8 cellular contexts compared by ENCODE assay signal in the genomic region with DNA sequence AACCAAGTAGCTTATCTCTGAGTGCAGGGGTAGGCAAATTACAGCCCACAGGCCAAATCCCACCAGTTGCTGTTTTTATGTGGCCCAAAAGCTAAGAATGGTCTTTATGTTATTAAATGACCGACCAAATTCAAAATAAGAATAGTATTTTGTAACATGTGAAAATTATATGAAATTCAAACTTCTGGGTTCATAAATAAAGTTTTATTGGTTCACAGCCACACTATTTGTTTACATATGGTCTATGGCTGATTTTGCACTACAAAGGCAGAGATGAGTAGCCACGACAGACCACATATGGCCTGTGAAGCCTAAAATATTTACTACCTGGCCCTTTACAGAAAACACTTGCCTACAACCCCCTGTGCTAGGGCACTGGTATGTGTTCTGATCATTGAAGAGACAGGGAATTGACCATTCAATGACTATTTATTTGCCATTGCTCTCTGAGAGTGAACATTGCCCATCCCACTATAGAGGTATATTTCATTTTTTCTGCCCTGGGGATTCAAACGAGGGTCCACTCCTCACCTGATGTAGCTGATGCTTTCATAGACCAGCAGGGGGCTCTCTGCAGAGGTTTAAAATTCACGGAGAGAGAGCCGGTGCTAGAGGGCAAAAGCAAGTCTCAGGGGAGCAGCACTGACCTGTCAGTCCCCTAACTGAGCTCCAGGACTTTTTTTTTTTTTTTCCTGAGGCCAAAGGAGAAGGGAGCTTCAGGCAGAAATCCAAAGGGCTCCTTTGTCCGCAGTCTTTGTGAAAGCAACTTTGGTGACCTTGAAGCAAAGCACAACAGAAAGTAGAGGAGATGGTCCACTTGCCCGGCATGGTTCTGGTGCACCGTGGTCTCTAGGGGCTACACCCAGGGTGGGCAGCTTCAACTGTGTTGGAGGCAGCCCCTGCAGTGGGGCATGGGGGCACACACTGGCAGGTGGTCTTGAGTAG. TPM values are rescaled to one million over a fixed set of nuclear protein-coding genes. Genes with fewer than 3 reads are reported as not detected.
DNase-seq lines count a peak whose midpoint lies in the region; ATAC-seq and TF ChIP-seq lines count a peak whose summit lies in the region.

No MANE protein-coding gene starts in this region.

- POLR2A ChIA-PET in activated CD4-positive, alpha-beta T cell treated with anti-CD3 and anti-CD28 coated beads for 36 hours (lab: Charles Lee) = interaction anchor here (1.0 kb wide), 1 partner anchor 79 kb away, joined by 5 read pairs; no protein-coding TSS in a partner anchor

- intact Hi-C loops in activated CD4-positive, alpha-beta T cell treated with anti-CD3 and anti-CD28 coated beads for 36 hours (cut with DNase I, micrococcal nuclease) = loop anchor here (1.0 kb wide), 1 partner anchor 79 kb away; no protein-coding TSS in a partner anchor
- intact Hi-C loops in uterus (cut with DNase I; ENCODE audit: low total_unique reads) = no loop called here

- H3K36me3 ChIP-seq in uterus = no peaks in the 10 kb centered on the region

- H3K9me3 ChIP-seq in T-helper 17 cell (ENCODE audit: control insufficient read depth, low read length, poor library complexity, severe bottlenecking) = no peaks in the 10 kb centered on the region
- H3K9me3 ChIP-seq in uterus = no peaks in the 10 kb centered on the region

- peak; percentile 55 for DNase-seq in activated CD4-positive, alpha-beta T cell treated with anti-CD3 and anti-CD28 coated beads for 36 hours
- DNase-seq in activated CD4-positive, alpha-beta T cell treated with anti-CD3 and anti-CD28 coated beads for 1 hour = no peak
- DNase-seq in NCI-H1092 treated with DMSO at 0.1 percent for 48 hours (lab: John Stamatoyannopoulos, UW) = peak; percentile 73
- peak in 1 of 3 donors; percentile 25 for DNase-seq in T-helper 17 cell
- DNase-seq in cerebellar cortex (ENCODE audit: low spot score) = peak; percentile 46
- DNase-seq in lung microvascular endothelial cell (ENCODE audit: low read depth in 2 of 2) = peak; percentile 19 to 48
- no peak for DNase-seq in uterus

- no peaks in the 10 kb centered on the region for H3K27me3 Mint-ChIP-seq in activated CD4-positive, alpha-beta T cell treated with anti-CD3 and anti-CD28 coated beads for 36 hours
- peaks cover 27% of the 10 kb centered on the region for H3K27me3 Mint-ChIP-seq in T-helper 17 cell

- no peak overlapping the region for H3K27ac Mint-ChIP-seq in activated CD4-positive, alpha-beta T cell treated with anti-CD3 and anti-CD28 coated beads for 36 hours
- no peak overlapping the region for H3K27ac Mint-ChIP-seq in T-helper 17 cell

- H3K4me3 ChIP-seq in uterus = no peak overlapping the region

- ATAC-seq in activated CD4-positive, alpha-beta T cell treated with anti-CD3 and anti-CD28 coated beads for 36 hours = peak; percentile 83
- ATAC-seq in T-helper 17 cell (peak; percentile 68), HG02763 (IDR thresholded peaks at IDR 0.05; ENCODE audit: unreplicated experiment) (no peak)

- no peak overlapping the region for H3K27ac ChIP-seq in uterus

- peaks cover 6 to 18% of the 10 kb centered on the region in 2 donors for H3K4me1 ChIP-seq in uterus

- no peak for TF ChIP-seq POLR2A in uterus (IDR thresholded peaks at IDR 0.05)

- CTCF ChIA-PET in activated CD4-positive, alpha-beta T cell treated with anti-CD3 and anti-CD28 coated beads for 36 hours (lab: Charles Lee) = interaction anchor here (0.6 to 9.9 kb wide), 24 partner anchors 8 to 341 kb away, joined by 3 to 142 read pairs (median 4); partner anchors contain the start of gene CDCA8

- no peaks in the 10 kb centered on the region for H3K36me3 Mint-ChIP-seq in activated CD4-positive, alpha-beta T cell treated with anti-CD3 and anti-CD28 coated beads for 36 hours (ENCODE audit: low read depth)
- peaks cover 5% of the 10 kb centered on the region for H3K36me3 Mint-ChIP-seq in T-helper 17 cell (ENCODE audit: low read depth)

- TF ChIP-seq CTCF in uterus (IDR thresholded peaks at IDR 0.05) = peak; percentile 50 to 67 (median 57)

- H3K4me3 Mint-ChIP-seq in activated CD4-positive, alpha-beta T cell treated with anti-CD3 and anti-CD28 coated beads for 36 hours = no peak overlapping the region
- H3K4me3 Mint-ChIP-seq in T-helper 17 cell = no peak overlapping the region

- H3K4me1 Mint-ChIP-seq in activated CD4-positive, alpha-beta T cell treated with anti-CD3 and anti-CD28 coated beads for 36 hours = peaks cover 4% of the 10 kb centered on the region
- peaks cover 5% of the 10 kb centered on the region for H3K4me1 Mint-ChIP-seq in T-helper 17 cell

- no peaks in the 10 kb centered on the region for H3K27me3 ChIP-seq in uterus

- H3K9me3 Mint-ChIP-seq in activated CD4-positive, alpha-beta T cell treated with anti-CD3 and anti-CD28 coated beads for 36 hours (ENCODE audit: low read depth) = no peaks in the 10 kb centered on the region

RNA-seq across cellular contexts. Expression of gene GNL2, which starts 7.3 kb away (rescaled TPM):
- total RNA-seq in activated CD4-positive, alpha-beta T cell treated with anti-CD3 and anti-CD28 coated beads for 36 hours = 10 to 100 TPM; 82.3 to 98.8 TPM
- 10 to 100 TPM; 54.9 to 59.9 TPM for total RNA-seq in T-helper 17 cell
- 37.3 and 47.4 TPM in 2 replicates for total RNA-seq in lung microvascular endothelial cell
- total RNA-seq in uterus = 1,000 to 10,000 TPM in 1 of 4 donors, 10 to 100 TPM in 3; 15.9 to 1,081 (median 52.9) TPM

RNA-seq across cellular contexts. Expression of gene RSPO1, which starts 31.7 kb away (rescaled TPM):
- total RNA-seq in activated CD4-positive, alpha-beta T cell treated with anti-CD3 and anti-CD28 coated beads for 36 hours = not detected
- total RNA-seq in T-helper 17 cell (not detected), lung microvascular endothelial cell (not detected in 2 replicates), uterus (10 to 100 TPM in 3 of 4 donors, 1 to 10 TPM in 1; 4.6 to 74.6 (median 29.9) TPM)

RNA-seq across cellular contexts. Expression of gene DNALI1, which starts 46.3 kb away (rescaled TPM):
- under 1 TPM in 1 of 2 experiments, not detected in 1; 0.16 TPM for total RNA-seq in activated CD4-positive, alpha-beta T cell treated with anti-CD3 and anti-CD28 coated beads for 36 hours
- total RNA-seq in T-helper 17 cell (not detected), lung microvascular endothelial cell (0.20 and 0.22 TPM in 2 replicates), uterus (10 to 100 TPM in 1 of 4 donors, 1 to 10 TPM in 2, under 1 TPM in 1; 0.26 to 13.9 (median 3.9) TPM)

RNA-seq across cellular contexts. Expression of gene SNIP1, which starts 48.9 kb away (rescaled TPM):
- total RNA-seq in activated CD4-positive, alpha-beta T cell treated with anti-CD3 and anti-CD28 coated beads for 36 hours = 10 to 100 TPM; 18.7 to 21.3 TPM
- total RNA-seq in T-helper 17 cell (10 to 100 TPM; 51.1 to 58.5 TPM), lung microvascular endothelial cell (8.5 and 14.3 TPM in 2 replicates), uterus (10 to 100 TPM in 3 of 4 donors, 1 to 10 TPM in 1; 2.0 to 21.2 (median 16.9) TPM)

Comparison
In these comparisons a context has a peak if more than half of its experiments do, and no peak if none do; other contexts are left out.
1. DNase-seq: peak in activated CD4-positive, alpha-beta T cell treated with anti-CD3 and anti-CD28 coated beads for 36 hours (single experiment), NCI-H1092 treated with DMSO at 0.1 percent for 48 hours (single experiment), cerebellar cortex (single experiment) and lung microvascular endothelial cell (2 of 2); none in activated CD4-positive, alpha-beta T cell treated with anti-CD3 and anti-CD28 coated beads for 1 hour (single experiment) and uterus (0 of 2).